Comparison of ENCODE assay signal across 1 cellular context in genomic region chr2:32357545-32358482, GRCh38.
TF ChIP-seq lines count a peak whose summit lies in the region.

No MANE protein-coding gene starts in this region.

TF ChIP-seq in HepG2, 621 proteins besides CTCF, POLR2A, EP300 and RAD21 (continued from another document and continues in another):
- TF ChIP-seq ZFX (CRISPR knock-in tag; IDR thresholded peaks at IDR 0.05; ENCODE audit: low read depth) (peak; percentile 88), ISL2 (CRISPR knock-in tag; IDR thresholded peaks at IDR 0.05) (0 out of 2 replicates have a peak, but pooled peaks have one; percentile 20), ATF1 (CRISPR knock-in tag; IDR thresholded peaks at IDR 0.05) (no peak), ZNF775 (CRISPR knock-in tag; IDR thresholded peaks at IDR 0.05; ENCODE audit: borderline replicate concordance) (0 out of 2 replicates have a peak, but pooled peaks have one; percentile 17), ZNF567 (CRISPR knock-in tag; IDR thresholded peaks at IDR 0.05; ENCODE audit: borderline replicate concordance) (no peak), NCOA1 (CRISPR knock-in tag; IDR thresholded peaks at IDR 0.05) (peak; percentile 57; the same call in 1 of the 2 replicates), TCF7 (IDR thresholded peaks at IDR 0.05; ENCODE audit: low read depth) (0 out of 2 replicates have a peak, but pooled peaks have one; percentile 3), HNRNPH1 (optimal IDR thresholded peaks at IDR 0.05; ENCODE audit: low read depth, low read length) (peak; percentile 58), ZNF143 (CRISPR knock-in tag; IDR thresholded peaks at IDR 0.05) (no peak; the same call in 1 of the 2 replicates), CBFB (CRISPR knock-in tag; IDR thresholded peaks at IDR 0.05) (peak; percentile 3; the same call in 1 of the 2 replicates), ZNF18 (CRISPR knock-in tag; IDR thresholded peaks at IDR 0.05; ENCODE audit: insufficient replicate concordance) (no peak), HOXA9 (CRISPR knock-in tag; IDR thresholded peaks at IDR 0.05; ENCODE audit: borderline replicate concordance) (peak; percentile 7), PHF8 (CRISPR knock-in tag; IDR thresholded peaks at IDR 0.05) (peak; percentile 79), IRX3 (CRISPR knock-in tag; IDR thresholded peaks at IDR 0.05; ENCODE audit: borderline replicate concordance, low read depth) (0 out of 2 replicates have a peak, but pooled peaks have one; percentile 13), ZNF83 (CRISPR knock-in tag; IDR thresholded peaks at IDR 0.05; ENCODE audit: borderline replicate concordance) (no peak), TFE3 (CRISPR knock-in tag; IDR thresholded peaks at IDR 0.05) (peak; percentile 39; the same call in 1 of the 2 replicates), KDM5A (IDR thresholded peaks at IDR 0.05; ENCODE audit: borderline replicate concordance, low read length) (peak; percentile 60), THYN1 (CRISPR knock-in tag; IDR thresholded peaks at IDR 0.05; ENCODE audit: borderline replicate concordance, low read depth) (no peak), ZBTB44 (CRISPR knock-in tag; IDR thresholded peaks at IDR 0.05) (0 out of 2 replicates have a peak, but pooled peaks have one; percentile 15), MEF2D (CRISPR knock-in tag; IDR thresholded peaks at IDR 0.05) (peak; percentile 41; the same call in 1 of the 2 replicates), MIER2 (CRISPR knock-in tag; IDR thresholded peaks at IDR 0.05) (peak; percentile 9; the same call in 1 of the 2 replicates), ZNF382 (CRISPR knock-in tag; IDR thresholded peaks at IDR 0.05; ENCODE audit: borderline replicate concordance) (no peak), ASH2L (IDR thresholded peaks at IDR 0.05; ENCODE audit: insufficient read length, low read depth, low read length) (peak; percentile 7), PLRG1 (conservative IDR thresholded peaks at IDR 0.05) (no peak), ZNF660 (CRISPR knock-in tag; IDR thresholded peaks at IDR 0.05; ENCODE audit: borderline replicate concordance, low read depth) (0 out of 2 replicates have a peak, but pooled peaks have one; percentile 24), HES4 (CRISPR knock-in tag; IDR thresholded peaks at IDR 0.05; ENCODE audit: borderline replicate concordance) (peak; percentile 42; the same call in 1 of the 2 replicates), PAX8 (CRISPR knock-in tag; IDR thresholded peaks at IDR 0.05; ENCODE audit: borderline replicate concordance) (no peak), ZNF691 (CRISPR knock-in tag; IDR thresholded peaks at IDR 0.05; ENCODE audit: borderline replicate concordance, low read depth) (no peak), POGK (CRISPR knock-in tag; conservative IDR thresholded peaks at IDR 0.05) (peak; percentile 66; the same call in 1 of the 2 replicates), ZFP91 (CRISPR knock-in tag; IDR thresholded peaks at IDR 0.05; ENCODE audit: borderline replicate concordance) (0 out of 2 replicates have a peak, but pooled peaks have one; percentile 10), EHMT2 (IDR thresholded peaks at IDR 0.05; ENCODE audit: borderline replicate concordance, low read depth, low read length) (no peak), FIP1L1 (IDR thresholded peaks at IDR 0.05; ENCODE audit: borderline replicate concordance, insufficient read depth, low read depth, low read length) (no peak), NFAT5 (CRISPR knock-in tag; IDR thresholded peaks at IDR 0.05) (peak; percentile 12; the same call in 1 of the 2 replicates), ZBTB46 (CRISPR knock-in tag; IDR thresholded peaks at IDR 0.05; ENCODE audit: borderline replicate concordance) (peak; percentile 20; the same call in 1 of the 2 replicates), ZFP82 (CRISPR knock-in tag; IDR thresholded peaks at IDR 0.05; ENCODE audit: borderline replicate concordance) (0 out of 2 replicates have a peak, but pooled peaks have one; percentile 50), ZBTB26 (CRISPR knock-in tag; IDR thresholded peaks at IDR 0.05; ENCODE audit: borderline replicate concordance) (peak; percentile 75; the same call in 1 of the 2 replicates)
